ENCODE assay signal across 7 cellular contexts in genomic region chr3:105223815-105224214, GRCh38.
"Had no signal": no experiment of that assay in that cellular context is flagged by ENCODE, and none has a peak within 500 bp of the region (broad histone marks: within the 10 kb centered on the region; RNA-seq: fewer than 3 reads in every experiment).

No MANE protein-coding gene starts in this region.

- H3K4me2 ChIP-seq: KMS-11 had no signal

- H3K9ac ChIP-seq: KMS-11 had no signal

- ATAC-seq: HepG2, K562 had no signal

- DNase-seq: IMR-90, KBM-7, KG1 had no signal

- H3K4me3 ChIP-seq: K562 had no signal

- H3K27ac ChIP-seq: HL-60, KMS-11 had no signal
